In the genomic region with DNA sequence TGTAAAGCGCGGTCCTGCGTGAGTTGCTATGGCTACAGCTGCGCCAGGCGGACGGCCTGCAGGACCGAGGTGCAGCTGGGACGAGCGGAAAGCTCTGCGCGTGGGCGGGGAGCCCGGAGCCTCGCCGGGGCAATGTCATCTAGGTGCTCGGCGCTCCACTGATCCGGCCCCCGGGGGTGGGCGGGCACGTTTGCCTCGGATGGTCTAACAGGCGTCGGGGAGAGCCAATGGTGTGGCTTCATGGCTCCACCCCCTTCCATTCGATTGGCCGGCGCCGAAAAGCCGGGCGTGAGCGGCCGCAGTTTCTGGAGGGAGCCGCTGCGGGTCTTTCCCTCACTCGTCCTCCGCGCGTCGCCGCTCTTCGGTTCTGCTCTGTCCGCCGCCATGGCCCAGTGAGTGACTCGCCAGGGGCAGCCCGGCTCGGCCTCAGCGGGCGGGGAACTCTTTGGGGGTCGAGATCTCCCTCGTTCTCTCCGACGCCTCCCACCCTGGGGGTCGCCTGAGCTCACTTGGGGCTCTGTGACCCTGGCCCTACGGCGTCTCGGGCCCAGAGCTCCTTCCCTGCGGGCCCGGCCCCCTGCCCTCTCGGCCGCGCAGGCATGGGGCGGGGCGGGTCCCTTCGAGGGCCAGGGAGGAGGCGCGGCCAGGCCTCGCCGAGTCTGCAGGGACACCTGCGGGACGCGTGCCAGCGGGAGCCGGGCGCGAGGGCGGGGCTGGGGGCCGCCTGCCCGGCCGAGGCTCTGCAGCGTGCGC, we compare ENCODE assay signal across 1 cellular context.
A peak's percentile ranks its signal among the peaks of the same experiment; 100 is the strongest.
TF ChIP-seq lines count a peak whose summit lies in the region.

PGD (plus strand) TSS at position 331 of the 753 bp plus-strand sequence; CDS start at position 385, 54 bp downstream.

TF ChIP-seq in HepG2, 621 proteins besides CTCF, POLR2A, EP300 and RAD21 (continued from another document and continues in another):
- TF ChIP-seq ZNF362 (CRISPR knock-in tag; IDR thresholded peaks at IDR 0.05; ENCODE audit: borderline replicate concordance), result no peak
- TF ChIP-seq LCORL (IDR thresholded peaks at IDR 0.05), result no peak
- TF ChIP-seq LCORL (CRISPR knock-in tag; IDR thresholded peaks at IDR 0.05), result peak; percentile 91
- TF ChIP-seq ZBTB34 (CRISPR knock-in tag; IDR thresholded peaks at IDR 0.05), result peak; percentile 23; the same call in 1 of the 2 replicates
- no peak for TF ChIP-seq FOXP1 (IDR thresholded peaks at IDR 0.05)
- TF ChIP-seq FOXP1 (CRISPR knock-in tag; IDR thresholded peaks at IDR 0.05), result no peak
- TF ChIP-seq GABPA (IDR thresholded peaks at IDR 0.05; ENCODE audit: low read depth, low read length), result no peak
- TF ChIP-seq GABPA (CRISPR knock-in tag; IDR thresholded peaks at IDR 0.05; ENCODE audit: low read depth), result peak; percentile 42; the same call in 1 of the 2 replicates
- TF ChIP-seq ZGPAT (CRISPR knock-in tag; IDR thresholded peaks at IDR 0.05), result peak; percentile 98
- no peak for TF ChIP-seq MYNN (CRISPR knock-in tag; IDR thresholded peaks at IDR 0.05; ENCODE audit: low read depth)
- TF ChIP-seq ZFP36L2 (CRISPR knock-in tag; IDR thresholded peaks at IDR 0.05), result no peak
- TF ChIP-seq CEBPB (IDR thresholded peaks at IDR 0.05; ENCODE audit: borderline replicate concordance, low read depth, low read length), result no peak
- TF ChIP-seq MLXIP (CRISPR knock-in tag; IDR thresholded peaks at IDR 0.05; ENCODE audit: borderline replicate concordance), result 0 out of 2 replicates have a peak, but pooled peaks have one; percentile 50
- peak; percentile 20; the same call in 1 of the 2 replicates for TF ChIP-seq ZNF329 (CRISPR knock-in tag; IDR thresholded peaks at IDR 0.05; ENCODE audit: low read depth)
- peak; percentile 87 for TF ChIP-seq ZSCAN31 (CRISPR knock-in tag; IDR thresholded peaks at IDR 0.05; ENCODE audit: low read depth)
- TF ChIP-seq, protein P1, sequence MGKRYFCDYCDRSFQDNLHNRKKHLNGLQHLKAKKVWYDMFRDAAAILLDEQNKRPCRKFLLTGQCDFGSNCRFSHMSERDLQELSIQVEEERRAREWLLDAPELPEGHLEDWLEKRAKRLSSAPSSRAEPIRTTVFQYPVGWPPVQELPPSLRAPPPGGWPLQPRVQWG (CRISPR knock-in tag; IDR thresholded peaks at IDR 0.05; ENCODE audit: borderline replicate concordance, low read depth), result no peak
- TF ChIP-seq HOXA9 (CRISPR knock-in tag; IDR thresholded peaks at IDR 0.05; ENCODE audit: borderline replicate concordance), result 0 out of 2 replicates have a peak, but pooled peaks have one; percentile 67
- peak; percentile 68 for TF ChIP-seq TEF (CRISPR knock-in tag; IDR thresholded peaks at IDR 0.05)
- TF ChIP-seq ATF2 (CRISPR knock-in tag; IDR thresholded peaks at IDR 0.05), result peak; percentile 89
- peak; percentile 96 for TF ChIP-seq BCL3 (CRISPR knock-in tag; IDR thresholded peaks at IDR 0.05)
- TF ChIP-seq SP140L (CRISPR knock-in tag; IDR thresholded peaks at IDR 0.05; ENCODE audit: borderline replicate concordance), result peak; percentile 73; the same call in 1 of the 2 replicates
- 0 out of 2 replicates have a peak, but pooled peaks have one; percentile 80 for TF ChIP-seq ZNF275 (CRISPR knock-in tag; IDR thresholded peaks at IDR 0.05; ENCODE audit: borderline replicate concordance)
- TF ChIP-seq, protein P2, sequence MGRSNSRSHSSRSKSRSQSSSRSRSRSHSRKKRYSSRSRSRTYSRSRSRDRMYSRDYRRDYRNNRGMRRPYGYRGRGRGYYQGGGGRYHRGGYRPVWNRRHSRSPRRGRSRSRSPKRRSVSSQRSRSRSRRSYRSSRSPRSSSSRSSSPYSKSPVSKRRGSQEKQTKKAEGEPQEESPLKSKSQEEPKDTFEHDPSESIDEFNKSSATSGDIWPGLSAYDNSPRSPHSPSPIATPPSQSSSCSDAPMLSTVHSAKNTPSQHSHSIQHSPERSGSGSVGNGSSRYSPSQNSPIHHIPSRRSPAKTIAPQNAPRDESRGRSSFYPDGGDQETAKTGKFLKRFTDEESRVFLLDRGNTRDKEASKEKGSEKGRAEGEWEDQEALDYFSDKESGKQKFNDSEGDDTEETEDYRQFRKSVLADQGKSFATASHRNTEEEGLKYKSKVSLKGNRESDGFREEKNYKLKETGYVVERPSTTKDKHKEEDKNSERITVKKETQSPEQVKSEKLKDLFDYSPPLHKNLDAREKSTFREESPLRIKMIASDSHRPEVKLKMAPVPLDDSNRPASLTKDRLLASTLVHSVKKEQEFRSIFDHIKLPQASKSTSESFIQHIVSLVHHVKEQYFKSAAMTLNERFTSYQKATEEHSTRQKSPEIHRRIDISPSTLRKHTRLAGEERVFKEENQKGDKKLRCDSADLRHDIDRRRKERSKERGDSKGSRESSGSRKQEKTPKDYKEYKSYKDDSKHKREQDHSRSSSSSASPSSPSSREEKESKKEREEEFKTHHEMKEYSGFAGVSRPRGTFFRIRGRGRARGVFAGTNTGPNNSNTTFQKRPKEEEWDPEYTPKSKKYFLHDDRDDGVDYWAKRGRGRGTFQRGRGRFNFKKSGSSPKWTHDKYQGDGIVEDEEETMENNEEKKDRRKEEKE (IDR thresholded peaks at IDR 0.05), result no peak
- no peak; the same call in 1 of the 2 replicates for TF ChIP-seq NR1H2 (CRISPR knock-in tag; IDR thresholded peaks at IDR 0.05; ENCODE audit: borderline replicate concordance, low read depth)
- TF ChIP-seq ZMYM3 (CRISPR knock-in tag; IDR thresholded peaks at IDR 0.05), result peak; percentile 69; the same call in 1 of the 2 replicates
- TF ChIP-seq, protein P3, sequence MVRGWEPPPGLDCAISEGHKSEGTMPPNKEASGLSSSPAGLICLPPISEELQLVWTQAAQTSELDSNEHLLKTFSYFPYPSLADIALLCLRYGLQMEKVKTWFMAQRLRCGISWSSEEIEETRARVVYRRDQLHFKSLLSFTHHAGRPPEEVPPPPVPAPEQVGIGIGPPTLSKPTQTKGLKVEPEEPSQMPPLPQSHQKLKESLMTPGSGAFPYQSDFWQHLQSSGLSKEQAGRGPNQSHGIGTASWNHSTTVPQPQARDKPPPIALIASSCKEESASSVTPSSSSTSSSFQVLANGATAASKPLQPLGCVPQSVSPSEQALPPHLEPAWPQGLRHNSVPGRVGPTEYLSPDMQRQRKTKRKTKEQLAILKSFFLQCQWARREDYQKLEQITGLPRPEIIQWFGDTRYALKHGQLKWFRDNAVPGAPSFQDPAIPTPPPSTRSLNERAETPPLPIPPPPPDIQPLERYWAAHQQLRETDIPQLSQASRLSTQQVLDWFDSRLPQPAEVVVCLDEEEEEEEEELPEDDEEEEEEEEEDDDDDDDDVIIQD (CRISPR knock-in tag; IDR thresholded peaks at IDR 0.05; ENCODE audit: low read depth), result peak; percentile 34; the same call in 1 of the 2 replicates
- TF ChIP-seq, protein P4, sequence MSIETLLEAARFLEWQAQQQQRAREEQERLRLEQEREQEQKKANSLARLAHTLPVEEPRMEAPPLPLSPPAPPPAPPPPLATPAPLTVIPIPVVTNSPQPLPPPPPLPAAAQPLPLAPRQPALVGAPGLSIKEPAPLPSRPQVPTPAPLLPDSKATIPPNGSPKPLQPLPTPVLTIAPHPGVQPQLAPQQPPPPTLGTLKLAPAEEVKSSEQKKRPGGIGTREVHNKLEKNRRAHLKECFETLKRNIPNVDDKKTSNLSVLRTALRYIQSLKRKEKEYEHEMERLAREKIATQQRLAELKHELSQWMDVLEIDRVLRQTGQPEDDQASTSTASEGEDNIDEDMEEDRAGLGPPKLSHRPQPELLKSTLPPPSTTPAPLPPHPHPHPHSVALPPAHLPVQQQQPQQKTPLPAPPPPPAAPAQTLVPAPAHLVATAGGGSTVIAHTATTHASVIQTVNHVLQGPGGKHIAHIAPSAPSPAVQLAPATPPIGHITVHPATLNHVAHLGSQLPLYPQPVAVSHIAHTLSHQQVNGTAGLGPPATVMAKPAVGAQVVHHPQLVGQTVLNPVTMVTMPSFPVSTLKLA (IDR thresholded peaks at IDR 0.05), result peak; percentile 69
- TF ChIP-seq MXD4 (CRISPR knock-in tag; IDR thresholded peaks at IDR 0.05), result no peak; the same call in none of the 2 replicates
- no peak for TF ChIP-seq SMARCE1 (IDR thresholded peaks at IDR 0.05; ENCODE audit: borderline replicate concordance)
- peak; percentile 80; the same call in 1 of the 2 replicates for TF ChIP-seq ZNF383 (CRISPR knock-in tag; IDR thresholded peaks at IDR 0.05; ENCODE audit: borderline replicate concordance)
